In genomic region chr7:151123485-151124204, GRCh38 we compare ENCODE assay signal across 8 cellular contexts. TPM values are rescaled to one million over a fixed set of nuclear protein-coding genes. Genes with fewer than 3 reads are reported as not detected.
DNase-seq lines count a peak whose midpoint lies in the region; ATAC-seq, FAIRE-seq and TF ChIP-seq lines count a peak whose summit lies in the region.

No MANE protein-coding gene starts in this region.

- peaks cover 6% of the 10 kb centered on the region; the same call in 1 of the 2 replicates for H4K20me1 ChIP-seq in HepG2 (ENCODE audit: insufficient read depth, low read length)

- H3K27ac ChIP-seq in HepG2 (ENCODE audit: extremely low read length, insufficient read depth, low read length) = no peak overlapping the region

- TF ChIP-seq CTCF in chondrocyte (IDR thresholded peaks at IDR 0.05) (peak; percentile 97), HepG2 (CRISPR knock-in tag; IDR thresholded peaks at IDR 0.05) (peak; percentile 98)

- no peak overlapping the region for H3K9ac ChIP-seq in HepG2 (ENCODE audit: insufficient read depth, low read depth, low read length)

- H3K36me3 Mint-ChIP-seq in activated CD4-positive, alpha-beta T cell treated with anti-CD3 and anti-CD28 coated beads for 36 hours (ENCODE audit: low read depth) = peaks cover 17% of the 10 kb centered on the region
- peaks cover 40% of the 10 kb centered on the region for H3K36me3 Mint-ChIP-seq in chondrocyte (ENCODE audit: low read depth)

- BruUV-seq in HepG2 (replicated peaks; lab: Mats Ljungman, UMichigan) = no TSS peak

- ATAC-seq in GM18868 (IDR thresholded peaks at IDR 0.05; ENCODE audit: unreplicated experiment) = peak; percentile 84
- peak; percentile 78 for ATAC-seq in HG03280 (IDR thresholded peaks at IDR 0.05; ENCODE audit: unreplicated experiment)
- ATAC-seq in activated CD4-positive, alpha-beta T cell treated with anti-CD3 and anti-CD28 coated beads for 36 hours = peak; percentile 99
- ATAC-seq in HepG2 = peak; percentile 92

- intact Hi-C loops in activated CD4-positive, alpha-beta T cell treated with anti-CD3 and anti-CD28 coated beads for 36 hours (cut with DNase I, micrococcal nuclease) = loop anchor here (1.0 to 10.0 kb wide), 5 partner anchors 45 to 180 kb away; partner anchors contain the start of gene SMARCD3 (in 1 of the 2)
- intact Hi-C loops in HepG2 (cut with micrococcal nuclease; ENCODE audit: unreplicated experiment) = no loop called here

- H3K27me3 ChIP-seq in HepG2 (ENCODE audit: control insufficient read depth in 1 of 2, insufficient read depth in 2 of 2, low read length in 2 of 2) = no peaks in the 10 kb centered on the region

- no peaks in the 10 kb centered on the region for H3K9me3 Mint-ChIP-seq in activated CD4-positive, alpha-beta T cell treated with anti-CD3 and anti-CD28 coated beads for 36 hours (ENCODE audit: low read depth)
- H3K9me3 Mint-ChIP-seq in chondrocyte (ENCODE audit: low read depth) = no peaks in the 10 kb centered on the region

- H2AFZ ChIP-seq in HepG2 (ENCODE audit: low read length) = no peak overlapping the region

- TF ChIP-seq EP300 in HepG2 (IDR thresholded peaks at IDR 0.05; ENCODE audit: low read depth in 2 of 2, low read length in 2 of 2) (no peak), HepG2 (CRISPR knock-in tag; IDR thresholded peaks at IDR 0.05; ENCODE audit: borderline replicate concordance) (no peak)

- peaks cover 20 to 55% of the 10 kb centered on the region in 2 experiments for H3K36me3 ChIP-seq in HepG2 (replicated peaks in 1 of 2; ENCODE audit: control insufficient read depth in 1 of 2, insufficient read depth in 2 of 2, low read length in 2 of 2)

- no peaks in the 10 kb centered on the region for H3K79me2 ChIP-seq in HepG2 (ENCODE audit: insufficient read depth, low read length)

- FAIRE-seq in HepG2 (lab: Jason Lieb, UNC) = peak; percentile 77

- POLR2A ChIA-PET in activated CD4-positive, alpha-beta T cell treated with anti-CD3 and anti-CD28 coated beads for 36 hours (lab: Charles Lee) = no interaction called here
- POLR2A ChIA-PET in HepG2 (lab: Yijun Ruan, JAX) = interaction anchor here (1.0 kb wide), 2 partner anchors 14 to 61 kb away, joined by 3 read pairs; no protein-coding TSS in a partner anchor

- H3K4me2 ChIP-seq in HepG2 (ENCODE audit: low read depth, low read length) = no peak overlapping the region

- no peaks in the 10 kb centered on the region for H3K4me1 ChIP-seq in HepG2 (ENCODE audit: insufficient read depth, low read length)

- no peak overlapping the region for H3K4me3 ChIP-seq in HepG2 (replicated peaks in 1 of 3; ENCODE audit: insufficient read depth in 1 of 3, low read depth in 2 of 3, low read length in 3 of 3)

- in situ Hi-C loops in HepG2 (cut with HindIII; ENCODE audit: extremely low pct_ligation_motif_present, low pct_unique_long_range_greater_than_20kb) = loop anchor here (10.0 kb wide), 1 partner anchor 181 kb away; no protein-coding TSS in a partner anchor

- DNase-seq in AG08395 (ENCODE audit: low spot score) (peak; percentile 95), NCI-H510A treated with DMSO at 0.1 percent for 48 hours (lab: John Stamatoyannopoulos, UW) (peak; percentile 66), chondrocyte (ENCODE audit: low spot score) (no peak), HepG2 (ENCODE audit: low spot score) (peak; percentile 65)
- DNase-seq in activated CD4-positive, alpha-beta T cell treated with anti-CD3 and anti-CD28 coated beads for 36 hours = peak; percentile 91
- peak; percentile 73 to 77 (median 77) for DNase-seq in stimulated activated CD4-positive, alpha-beta T cell treated with anti-CD3 and anti-CD28 coated beads, TNF-alpha, amount 100 ng/mL, for 24 hours (ENCODE audit: low read depth in 3 of 3)

- 97% methylated on average over 30 of the region's 40 CpGs for WGBS in HepG2 (ENCODE audit: low lambda C conversion rate)

- no peak overlapping the region for H3K27ac Mint-ChIP-seq in activated CD4-positive, alpha-beta T cell treated with anti-CD3 and anti-CD28 coated beads for 36 hours
- H3K27ac Mint-ChIP-seq in chondrocyte (ENCODE audit: unreplicated experiment) = no peak overlapping the region

- CTCF ChIA-PET in activated CD4-positive, alpha-beta T cell treated with anti-CD3 and anti-CD28 coated beads for 36 hours (lab: Charles Lee) = interaction anchor here (0.6 to 2.0 kb wide), 43 partner anchors 11 to 728 kb away, joined by 3 to 16 read pairs (median 4); partner anchors contain the start of genes ABCF2 and CHPF2
- CTCF ChIA-PET in HepG2 (lab: Yijun Ruan, JAX; ENCODE audit: low intra/inter-chr PET ratio, low total read pairs) = interaction anchor here (1.1 to 3.1 kb wide), 4 partner anchors 49 to 180 kb away, joined by 3 to 67 read pairs (median 10); no protein-coding TSS in a partner anchor

- H3K27me3 Mint-ChIP-seq in activated CD4-positive, alpha-beta T cell treated with anti-CD3 and anti-CD28 coated beads for 36 hours = no peaks in the 10 kb centered on the region
- H3K27me3 Mint-ChIP-seq in chondrocyte (ENCODE audit: low read depth) = no peaks in the 10 kb centered on the region

- peak; percentile 84 for TF ChIP-seq RAD21 in HepG2 (CRISPR knock-in tag; IDR thresholded peaks at IDR 0.05)

- H3K4me1 Mint-ChIP-seq in activated CD4-positive, alpha-beta T cell treated with anti-CD3 and anti-CD28 coated beads for 36 hours = peaks cover 5% of the 10 kb centered on the region
- peaks cover 9% of the 10 kb centered on the region for H3K4me1 Mint-ChIP-seq in chondrocyte (ENCODE audit: low read depth)

- H3K4me3 Mint-ChIP-seq in activated CD4-positive, alpha-beta T cell treated with anti-CD3 and anti-CD28 coated beads for 36 hours = no peak overlapping the region
- no peak overlapping the region for H3K4me3 Mint-ChIP-seq in chondrocyte (ENCODE audit: unreplicated experiment)

- H3K9me3 ChIP-seq in HepG2 (ENCODE audit: low read length) = no peaks in the 10 kb centered on the region

- no peak for TF ChIP-seq POLR2A in HepG2 (IDR thresholded peaks at IDR 0.05; ENCODE audit: insufficient read depth in 1 of 2, low read depth in 2 of 2, low read length in 2 of 2)

RNA-seq across cellular contexts. Expression of gene AGAP3, which starts 37.4 kb away (rescaled TPM):
- 10 to 100 TPM; 29.4 to 33.2 TPM for total RNA-seq in activated CD4-positive, alpha-beta T cell treated with anti-CD3 and anti-CD28 coated beads for 36 hours
- total RNA-seq in chondrocyte = 77.8 to 116 TPM (median 91.4 TPM) in 3 replicates
- 24.9 and 31.3 TPM in 2 replicates for total RNA-seq in HepG2 (2016; rRNA removed; fragmentation: Illumina TruSeq; extraction: Trizol)
- total RNA-seq in HepG2 (2016; cell fraction: cytosol; rRNA removed; fragmentation: Illumina TruSeq; extraction: Trizol; ENCODE audit: low read depth) = 26.6 and 28.2 TPM in 2 replicates
- 24.2 and 30.5 TPM in 2 replicates for total RNA-seq in HepG2 (2016; cell fraction: insoluble cytoplasmic fraction; rRNA removed; fragmentation: Illumina TruSeq; extraction: Trizol)
- total RNA-seq in HepG2 (2016; cell fraction: membrane; rRNA removed; fragmentation: Illumina TruSeq; extraction: Trizol) = 34.8 and 39.9 TPM in 2 replicates
- 26.5 and 31.8 TPM in 2 replicates for total RNA-seq in HepG2 (2016; cell fraction: nucleus; rRNA removed; fragmentation: Illumina TruSeq; extraction: Trizol)
- polyA plus RNA-seq in HepG2 (2011; rRNA removed) = 61.4 and 62.0 TPM in 2 replicates
- polyA plus RNA-seq in HepG2 (2011; cell fraction: cytosol; rRNA removed) = 54.9 and 70.5 TPM in 2 replicates
- polyA plus RNA-seq in HepG2 (2011; cell fraction: nucleus; rRNA removed) = 255 and 313 TPM in 2 replicates
- polyA plus RNA-seq in HepG2 (2012) = 46.4 and 66.8 TPM in 2 replicates
- 23.3 and 25.2 TPM in 2 replicates for polyA plus RNA-seq in HepG2 (2016; cell fraction: cytosol; fragmentation: Illumina TruSeq; extraction: Trizol; ENCODE audit: low read depth)
- 36.6 and 44.9 TPM in 2 replicates for polyA plus RNA-seq in HepG2 (2016; cell fraction: insoluble cytoplasmic fraction; fragmentation: Illumina TruSeq; extraction: Trizol; ENCODE audit: low read depth)
- 48.3 and 57.9 TPM in 2 replicates for polyA plus RNA-seq in HepG2 (2016; cell fraction: membrane; fragmentation: Illumina TruSeq; extraction: Trizol; ENCODE audit: low read depth)
- polyA plus RNA-seq in HepG2 (2016; cell fraction: nucleus; fragmentation: Illumina TruSeq; extraction: Trizol; ENCODE audit: insufficient read depth, low read depth) = 94.3 and 94.4 TPM in 2 replicates
- polyA minus RNA-seq in HepG2 (2011; rRNA and poly(A)+ RNA removed; ENCODE audit: low replicate concordance) = 70.7 and 91.8 TPM in 2 replicates
- 43.3 and 46.7 TPM in 2 replicates for polyA minus RNA-seq in HepG2 (2011; cell fraction: cytosol; rRNA and poly(A)+ RNA removed)
- 71.4 and 81.1 TPM in 2 replicates for polyA minus RNA-seq in HepG2 (2011; cell fraction: nucleus; rRNA and poly(A)+ RNA removed)

RNA-seq across cellular contexts. Expression of gene TMUB1, which starts 40.4 kb away (rescaled TPM):
- total RNA-seq in activated CD4-positive, alpha-beta T cell treated with anti-CD3 and anti-CD28 coated beads for 36 hours = 10 to 100 TPM; 54.0 to 67.7 TPM
- 31.2 to 43.2 TPM (median 33.2 TPM) in 3 replicates for total RNA-seq in chondrocyte
- total RNA-seq in HepG2 (2016; rRNA removed; fragmentation: Illumina TruSeq; extraction: Trizol) = 31.8 and 51.6 TPM in 2 replicates
- 65.7 and 75.8 TPM in 2 replicates for total RNA-seq in HepG2 (2016; cell fraction: cytosol; rRNA removed; fragmentation: Illumina TruSeq; extraction: Trizol; ENCODE audit: low read depth)
- 32.2 and 52.0 TPM in 2 replicates for total RNA-seq in HepG2 (2016; cell fraction: insoluble cytoplasmic fraction; rRNA removed; fragmentation: Illumina TruSeq; extraction: Trizol)
- 89.1 and 106 TPM in 2 replicates for total RNA-seq in HepG2 (2016; cell fraction: membrane; rRNA removed; fragmentation: Illumina TruSeq; extraction: Trizol)
- 25.0 and 26.7 TPM in 2 replicates for total RNA-seq in HepG2 (2016; cell fraction: nucleus; rRNA removed; fragmentation: Illumina TruSeq; extraction: Trizol)
- polyA plus RNA-seq in HepG2 (2011; rRNA removed) = 44.8 and 47.8 TPM in 2 replicates
- polyA plus RNA-seq in HepG2 (2011; cell fraction: cytosol; rRNA removed) = 27.8 and 54.6 TPM in 2 replicates
- 66.5 and 75.5 TPM in 2 replicates for polyA plus RNA-seq in HepG2 (2011; cell fraction: nucleus; rRNA removed)
- polyA plus RNA-seq in HepG2 (2012) = 33.8 and 40.3 TPM in 2 replicates
- polyA plus RNA-seq in HepG2 (2016; cell fraction: cytosol; fragmentation: Illumina TruSeq; extraction: Trizol; ENCODE audit: low read depth) = 123 and 138 TPM in 2 replicates
- 51.6 and 55.5 TPM in 2 replicates for polyA plus RNA-seq in HepG2 (2016; cell fraction: insoluble cytoplasmic fraction; fragmentation: Illumina TruSeq; extraction: Trizol; ENCODE audit: low read depth)
- 146 and 154 TPM in 2 replicates for polyA plus RNA-seq in HepG2 (2016; cell fraction: membrane; fragmentation: Illumina TruSeq; extraction: Trizol; ENCODE audit: low read depth)
- 85.5 and 89.1 TPM in 2 replicates for polyA plus RNA-seq in HepG2 (2016; cell fraction: nucleus; fragmentation: Illumina TruSeq; extraction: Trizol; ENCODE audit: insufficient read depth, low read depth)
- 5.6 and 25.8 TPM in 2 replicates for polyA minus RNA-seq in HepG2 (2011; rRNA and poly(A)+ RNA removed; ENCODE audit: low replicate concordance)
- 22.8 and 25.2 TPM in 2 replicates for polyA minus RNA-seq in HepG2 (2011; cell fraction: cytosol; rRNA and poly(A)+ RNA removed)
- polyA minus RNA-seq in HepG2 (2011; cell fraction: nucleus; rRNA and poly(A)+ RNA removed) = 5.6 and 6.3 TPM in 2 replicates

RNA-seq across cellular contexts. Expression of gene FASTK, which starts 43.0 kb away (rescaled TPM):
- 10 to 100 TPM; 56.6 to 56.7 TPM for total RNA-seq in activated CD4-positive, alpha-beta T cell treated with anti-CD3 and anti-CD28 coated beads for 36 hours
- 83.8 to 146 TPM (median 94.0 TPM) in 3 replicates for total RNA-seq in chondrocyte
- 33.0 and 52.9 TPM in 2 replicates for total RNA-seq in HepG2 (2016; rRNA removed; fragmentation: Illumina TruSeq; extraction: Trizol)
- 29.1 and 30.5 TPM in 2 replicates for total RNA-seq in HepG2 (2016; cell fraction: cytosol; rRNA removed; fragmentation: Illumina TruSeq; extraction: Trizol; ENCODE audit: low read depth)
- 32.4 and 60.3 TPM in 2 replicates for total RNA-seq in HepG2 (2016; cell fraction: insoluble cytoplasmic fraction; rRNA removed; fragmentation: Illumina TruSeq; extraction: Trizol)
- total RNA-seq in HepG2 (2016; cell fraction: membrane; rRNA removed; fragmentation: Illumina TruSeq; extraction: Trizol) = 41.0 and 43.4 TPM in 2 replicates
- 51.3 and 66.2 TPM in 2 replicates for total RNA-seq in HepG2 (2016; cell fraction: nucleus; rRNA removed; fragmentation: Illumina TruSeq; extraction: Trizol)
- polyA plus RNA-seq in HepG2 (2011; rRNA removed) = 55.7 and 69.5 TPM in 2 replicates
- 26.4 and 50.0 TPM in 2 replicates for polyA plus RNA-seq in HepG2 (2011; cell fraction: cytosol; rRNA removed)
- 502 and 643 TPM in 2 replicates for polyA plus RNA-seq in HepG2 (2011; cell fraction: nucleus; rRNA removed)
- polyA plus RNA-seq in HepG2 (2012) = 25.5 and 34.3 TPM in 2 replicates
- 23.6 and 24.6 TPM in 2 replicates for polyA plus RNA-seq in HepG2 (2016; cell fraction: cytosol; fragmentation: Illumina TruSeq; extraction: Trizol; ENCODE audit: low read depth)
- 29.6 and 34.7 TPM in 2 replicates for polyA plus RNA-seq in HepG2 (2016; cell fraction: insoluble cytoplasmic fraction; fragmentation: Illumina TruSeq; extraction: Trizol; ENCODE audit: low read depth)
- polyA plus RNA-seq in HepG2 (2016; cell fraction: membrane; fragmentation: Illumina TruSeq; extraction: Trizol; ENCODE audit: low read depth) = 31.2 and 34.1 TPM in 2 replicates
- polyA plus RNA-seq in HepG2 (2016; cell fraction: nucleus; fragmentation: Illumina TruSeq; extraction: Trizol; ENCODE audit: insufficient read depth, low read depth) = 122 and 126 TPM in 2 replicates
- 72.5 and 75.7 TPM in 2 replicates for polyA minus RNA-seq in HepG2 (2011; rRNA and poly(A)+ RNA removed; ENCODE audit: low replicate concordance)
- polyA minus RNA-seq in HepG2 (2011; cell fraction: cytosol; rRNA and poly(A)+ RNA removed) = 14.0 and 16.2 TPM in 2 replicates
- polyA minus RNA-seq in HepG2 (2011; cell fraction: nucleus; rRNA and poly(A)+ RNA removed) = 80.8 and 95.9 TPM in 2 replicates

RNA-seq across cellular contexts. Expression of gene GBX1, which starts 43.8 kb away (rescaled TPM):
- under 1 TPM in 1 of 2 experiments, not detected in 1; 0.16 TPM for total RNA-seq in activated CD4-positive, alpha-beta T cell treated with anti-CD3 and anti-CD28 coated beads for 36 hours
- not detected in 3 replicates for total RNA-seq in chondrocyte
- not detected in 2 replicates for total RNA-seq in HepG2 (2016; rRNA removed; fragmentation: Illumina TruSeq; extraction: Trizol)
- not detected in 2 replicates for total RNA-seq in HepG2 (2016; cell fraction: cytosol; rRNA removed; fragmentation: Illumina TruSeq; extraction: Trizol; ENCODE audit: low read depth)
- not detected in 2 replicates for total RNA-seq in HepG2 (2016; cell fraction: insoluble cytoplasmic fraction; rRNA removed; fragmentation: Illumina TruSeq; extraction: Trizol)
- not detected in 2 replicates for total RNA-seq in HepG2 (2016; cell fraction: membrane; rRNA removed; fragmentation: Illumina TruSeq; extraction: Trizol)
- total RNA-seq in HepG2 (2016; cell fraction: nucleus; rRNA removed; fragmentation: Illumina TruSeq; extraction: Trizol) = not detected in 2 replicates
- not detected in 2 replicates for polyA plus RNA-seq in HepG2 (2011; rRNA removed)
- not detected in 2 replicates for polyA plus RNA-seq in HepG2 (2011; cell fraction: cytosol; rRNA removed)
- polyA plus RNA-seq in HepG2 (2011; cell fraction: nucleus; rRNA removed) = not detected in 2 replicates
- not detected in 2 replicates for polyA plus RNA-seq in HepG2 (2012)
- polyA plus RNA-seq in HepG2 (2016; cell fraction: cytosol; fragmentation: Illumina TruSeq; extraction: Trizol; ENCODE audit: low read depth) = not detected in 2 replicates
- not detected in 2 replicates for polyA plus RNA-seq in HepG2 (2016; cell fraction: insoluble cytoplasmic fraction; fragmentation: Illumina TruSeq; extraction: Trizol; ENCODE audit: low read depth)
- not detected in 2 replicates for polyA plus RNA-seq in HepG2 (2016; cell fraction: membrane; fragmentation: Illumina TruSeq; extraction: Trizol; ENCODE audit: low read depth)
- polyA plus RNA-seq in HepG2 (2016; cell fraction: nucleus; fragmentation: Illumina TruSeq; extraction: Trizol; ENCODE audit: insufficient read depth, low read depth) = not detected in 2 replicates
- polyA minus RNA-seq in HepG2 (2011; rRNA and poly(A)+ RNA removed; ENCODE audit: low replicate concordance) = not detected in 2 replicates
- not detected in 2 replicates for polyA minus RNA-seq in HepG2 (2011; cell fraction: cytosol; rRNA and poly(A)+ RNA removed)
- polyA minus RNA-seq in HepG2 (2011; cell fraction: nucleus; rRNA and poly(A)+ RNA removed) = not detected in 2 replicates
